Comparison of ENCODE assay signal across 12 cellular contexts in the genomic region with DNA sequence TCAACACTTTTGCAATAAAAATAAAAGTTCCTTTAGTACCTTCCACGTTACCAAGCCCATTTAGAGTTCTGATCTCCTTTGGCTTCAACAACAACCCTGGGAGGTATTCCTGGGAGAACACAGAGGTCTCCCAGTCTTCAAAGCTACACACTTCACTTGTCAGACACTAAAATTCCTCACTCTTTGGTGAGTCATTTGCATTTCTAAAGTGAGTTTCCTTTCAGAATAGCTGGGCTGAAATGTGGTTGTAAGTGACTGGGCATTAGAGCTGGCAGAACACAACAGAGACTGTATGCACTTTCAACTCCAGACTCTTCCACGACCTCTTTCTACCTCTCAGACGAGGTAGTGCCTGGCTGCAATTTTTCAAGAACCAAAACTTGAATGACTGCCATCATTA. TPM values are rescaled to one million over a fixed set of nuclear protein-coding genes. Genes with fewer than 3 reads are reported as not detected.
DNase-seq lines count a peak whose midpoint lies in the region; ATAC-seq and TF ChIP-seq lines count a peak whose summit lies in the region.
"Had no signal": no experiment of that assay in that cellular context is flagged by ENCODE, and none has a peak within 500 bp of the region (broad histone marks: within the 10 kb centered on the region; RNA-seq: fewer than 3 reads in every experiment).

No MANE protein-coding gene starts in this region.

- WGBS in trophoblast cell (ENCODE audit: extremely low coverage, insufficient coverage, insufficient read length), result no CpG with 5 or more reads among the region's 3 CpGs

- H4K91ac ChIP-seq in trophoblast cell (ENCODE audit: low read depth, low read length), result no peak overlapping the region

- H3K4me3 ChIP-seq in GM23338 (peak overlapping the region; percentile 44), fibroblast of villous mesenchyme (ENCODE audit: low read depth, low read length) (no peak overlapping the region), trophoblast cell (ENCODE audit: low read depth, low read length) (no peak overlapping the region)
- H3K4me3 ChIP-seq: K562 had no signal

- H3K4me3 Mint-ChIP-seq in GM23338, result peak overlapping the region; percentile 61
- H3K4me3 Mint-ChIP-seq: stimulated activated naive CD8-positive, alpha-beta T cell treated with anti-CD3 and anti-CD28 coated beads, Interleukin-15, Interleukin-2, amounts not matched to agents 100 ng/mL and 50 ng/mL, for 24 hours had no signal

- peak overlapping the region; percentile 69 for H3K4me2 ChIP-seq in GM23338
- peak overlapping the region; percentile 30 for H3K4me2 ChIP-seq in trophoblast cell (ENCODE audit: low read length)

- H3K14ac ChIP-seq in trophoblast cell (ENCODE audit: low read length), result no peak overlapping the region

- H3K9me3 Mint-ChIP-seq in GM23338, result peaks cover 25% of the 10 kb centered on the region
- H3K9me3 Mint-ChIP-seq: stimulated activated naive CD8-positive, alpha-beta T cell treated with anti-CD3 and anti-CD28 coated beads, Interleukin-15, Interleukin-2, amounts not matched to agents 100 ng/mL and 50 ng/mL, for 24 hours had no signal

- H3K36me3 ChIP-seq in GM23338 (ENCODE audit: insufficient read depth) (no peaks in the 10 kb centered on the region), trophoblast cell (ENCODE audit: control insufficient read depth in 1 of 2, insufficient read depth in 2 of 2, low read length in 2 of 2) (no peaks in the 10 kb centered on the region)

- H2AK5ac ChIP-seq in trophoblast cell (ENCODE audit: low read length), result no peak overlapping the region

- no peak overlapping the region for H2BK120ac ChIP-seq in trophoblast cell (ENCODE audit: insufficient read depth, low read length, poor library complexity)

- H3K4me1 ChIP-seq in GM23338 (ENCODE audit: insufficient read depth), result peaks cover 29% of the 10 kb centered on the region
- H3K4me1 ChIP-seq in trophoblast cell (ENCODE audit: control insufficient read depth in 1 of 2, insufficient read depth in 2 of 2, low read length in 2 of 2), result peaks cover 17 to 18% of the 10 kb centered on the region in 2 experiments

- peak overlapping the region; percentile 99 for H3K27ac Mint-ChIP-seq in GM23338
- H3K27ac Mint-ChIP-seq: stimulated activated naive CD8-positive, alpha-beta T cell treated with anti-CD3 and anti-CD28 coated beads, Interleukin-15, Interleukin-2, amounts not matched to agents 100 ng/mL and 50 ng/mL, for 24 hours had no signal

- H3K79me2 ChIP-seq in GM23338 (replicated peaks; ENCODE audit: insufficient read depth), result no peaks in the 10 kb centered on the region
- no peaks in the 10 kb centered on the region for H3K79me2 ChIP-seq in trophoblast cell (ENCODE audit: control insufficient read depth, insufficient read depth, low read length, poor library complexity)

- peaks cover 2% of the 10 kb centered on the region for H3K79me1 ChIP-seq in trophoblast cell (ENCODE audit: low read length)

- DNase-seq in GM23338 (ENCODE audit: low spot score) (peak; percentile 84), fibroblast of villous mesenchyme (ENCODE audit: low read depth) (peak; percentile 83), trophoblast cell (peak; percentile 7 to 60), NCI-H2227 (lab: John Stamatoyannopoulos, UW; ENCODE audit: unreplicated experiment) (no peak)
- DNase-seq: DMS79 treated with DMSO at 0.1 percent for 48 hours, NCI-H748 treated with DMSO at 0.1 percent for 48 hours had no signal

- no peaks in the 10 kb centered on the region for H3K9me3 ChIP-seq in trophoblast cell (ENCODE audit: insufficient read depth, low read depth, low read length)

- peaks cover 22% of the 10 kb centered on the region for H3K27me3 Mint-ChIP-seq in GM23338 (ENCODE audit: insufficient read depth, low read depth, poor library complexity)

- TF ChIP-seq CTCF in GM23338 (conservative IDR thresholded peaks at IDR 0.05; ENCODE audit: low read depth in 2 of 2) (no peak), fibroblast of villous mesenchyme (IDR thresholded peaks at IDR 0.05; ENCODE audit: insufficient read depth, low read depth, low read length) (no peak)

- H2AFZ ChIP-seq in GM23338, result no peak overlapping the region
- no peak overlapping the region for H2AFZ ChIP-seq in trophoblast cell (ENCODE audit: insufficient read depth, low read length, poor library complexity)

- H4K12ac ChIP-seq in trophoblast cell (ENCODE audit: low read depth, low read length), result no peak overlapping the region

- no peak overlapping the region for H2BK12ac ChIP-seq in trophoblast cell (ENCODE audit: low read length)

- no peak overlapping the region for H4K8ac ChIP-seq in trophoblast cell (ENCODE audit: low read depth, low read length)

- H3K27me3 ChIP-seq in GM23338 (ENCODE audit: insufficient read depth), result no peaks in the 10 kb centered on the region
- H3K27me3 ChIP-seq in trophoblast cell (ENCODE audit: insufficient read depth, low read length), result no peaks in the 10 kb centered on the region

- H3K27ac ChIP-seq in GM23338 (ENCODE audit: low read depth) (peak overlapping the region; percentile 98), trophoblast cell (ENCODE audit: low read depth, low read length) (peak overlapping the region; percentile 53)

- peak; percentile 70 for ATAC-seq in GM23338
- peak; percentile 72 for ATAC-seq in SK-N-SH treated with all-trans-retinoic acid at 6 μM for 48 hours
- ATAC-seq in HG02840 (IDR thresholded peaks at IDR 0.05; ENCODE audit: low FRiP score, unreplicated experiment), result no peak
- no peak for ATAC-seq in HG03039 (IDR thresholded peaks at IDR 0.05; ENCODE audit: unreplicated experiment)
- ATAC-seq in HG03175 (IDR thresholded peaks at IDR 0.05; ENCODE audit: unreplicated experiment), result no peak

- peaks cover 20% of the 10 kb centered on the region for H3K36me3 Mint-ChIP-seq in GM23338 (ENCODE audit: low read depth)

- H4K20me1 ChIP-seq in GM23338 (replicated peaks; ENCODE audit: insufficient read depth), result no peaks in the 10 kb centered on the region

- no peak overlapping the region for H2BK5ac ChIP-seq in trophoblast cell (ENCODE audit: low read depth, low read length, poor library complexity)

- H3K18ac ChIP-seq in trophoblast cell (ENCODE audit: low read length), result no peak overlapping the region

- H3F3A ChIP-seq in GM23338 (replicated peaks; ENCODE audit: low read depth), result no peaks in the 10 kb centered on the region; the same call in 1 of the 2 replicates

- no peak overlapping the region for H3K23ac ChIP-seq in trophoblast cell (ENCODE audit: low read length)

- H3K4me1 Mint-ChIP-seq in GM23338, result peaks cover 39% of the 10 kb centered on the region

- no peak overlapping the region for H3K9ac ChIP-seq in trophoblast cell (ENCODE audit: low read length)

- no peak overlapping the region for H3K4ac ChIP-seq in trophoblast cell (ENCODE audit: low read depth, low read length)

- H3K9me2 ChIP-seq in GM23338 (ENCODE audit: insufficient read depth), result no peaks in the 10 kb centered on the region

TF ChIP-seq in GM23338, 12 proteins besides CTCF, POLR2A, EP300 and RAD21 (continues in another document):
- TF ChIP-seq CREB1 (CRISPR knock-in tag; IDR thresholded peaks at IDR 0.05; ENCODE audit: low read depth) (peak; percentile 56; the same call in 1 of the 2 replicates), NANOG (IDR thresholded peaks at IDR 0.05; ENCODE audit: borderline replicate concordance) (0 out of 2 replicates have a peak, but pooled peaks have one; percentile 37)

TF ChIP-seq in SK-N-SH treated with all-trans-retinoic acid at 6 μM for 48 hours, 23 proteins besides CTCF, POLR2A, EP300 and RAD21 (continues in another document):
- TF ChIP-seq, protein P1, sequence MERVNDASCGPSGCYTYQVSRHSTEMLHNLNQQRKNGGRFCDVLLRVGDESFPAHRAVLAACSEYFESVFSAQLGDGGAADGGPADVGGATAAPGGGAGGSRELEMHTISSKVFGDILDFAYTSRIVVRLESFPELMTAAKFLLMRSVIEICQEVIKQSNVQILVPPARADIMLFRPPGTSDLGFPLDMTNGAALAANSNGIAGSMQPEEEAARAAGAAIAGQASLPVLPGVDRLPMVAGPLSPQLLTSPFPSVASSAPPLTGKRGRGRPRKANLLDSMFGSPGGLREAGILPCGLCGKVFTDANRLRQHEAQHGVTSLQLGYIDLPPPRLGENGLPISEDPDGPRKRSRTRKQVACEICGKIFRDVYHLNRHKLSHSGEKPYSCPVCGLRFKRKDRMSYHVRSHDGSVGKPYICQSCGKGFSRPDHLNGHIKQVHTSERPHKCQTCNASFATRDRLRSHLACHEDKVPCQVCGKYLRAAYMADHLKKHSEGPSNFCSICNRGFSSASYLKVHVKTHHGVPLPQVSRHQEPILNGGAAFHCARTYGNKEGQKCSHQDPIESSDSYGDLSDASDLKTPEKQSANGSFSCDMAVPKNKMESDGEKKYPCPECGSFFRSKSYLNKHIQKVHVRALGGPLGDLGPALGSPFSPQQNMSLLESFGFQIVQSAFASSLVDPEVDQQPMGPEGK (CRISPR knock-in tag; IDR thresholded peaks at IDR 0.05; ENCODE audit: borderline replicate concordance), result no peak
- TF ChIP-seq RARB (CRISPR knock-in tag; IDR thresholded peaks at IDR 0.05) (no peak), ZC3H10 (CRISPR knock-in tag; IDR thresholded peaks at IDR 0.05) (no peak), ZFP3 (CRISPR knock-in tag; IDR thresholded peaks at IDR 0.05) (no peak), ZNF70 (CRISPR knock-in tag; IDR thresholded peaks at IDR 0.05) (no peak), BACH2 (CRISPR knock-in tag; IDR thresholded peaks at IDR 0.05; ENCODE audit: borderline replicate concordance) (no peak), ESRRG (CRISPR knock-in tag; IDR thresholded peaks at IDR 0.05) (no peak), ZNF565 (CRISPR knock-in tag; conservative IDR thresholded peaks at IDR 0.05; ENCODE audit: low read depth) (no peak), ISL1 (CRISPR knock-in tag; IDR thresholded peaks at IDR 0.05) (no peak), OSR1 (CRISPR knock-in tag; IDR thresholded peaks at IDR 0.05) (no peak)

RNA-seq across cellular contexts. Expression of a gene that starts 11.5 kb away (rescaled TPM):
- 27.1 and 32.1 TPM in 2 replicates for total RNA-seq in GM23338 (2014; rRNA removed; shearing (Covaris generic))
- 15.3 and 16.2 TPM in 2 replicates for polyA plus RNA-seq in GM23338 (2016; fragmentation: Nextera tagmentation; extraction: Ambion mirVana)
- total RNA-seq in fibroblast of villous mesenchyme, result 26.3 and 69.9 TPM in 2 replicates
- 13.8 and 14.8 TPM in 2 replicates for polyA plus RNA-seq in trophoblast cell (2013)

RNA-seq across cellular contexts. Expression of a gene that starts 42.5 kb away (rescaled TPM):
- total RNA-seq in GM23338 (2014; rRNA removed; shearing (Covaris generic)), result not detected in 2 replicates
- not detected in 2 replicates for polyA plus RNA-seq in GM23338 (2016; fragmentation: Nextera tagmentation; extraction: Ambion mirVana)
- total RNA-seq in fibroblast of villous mesenchyme, result not detected in 2 replicates
- 0.03 TPM in 1 of 2 replicates, not detected in the other for polyA plus RNA-seq in trophoblast cell (2013)

Comparison
In these comparisons a context has a peak if more than half of its experiments do, and no peak if none do; other contexts are left out.
1. ATAC-seq: peak in GM23338 (single experiment) and SK-N-SH treated with all-trans-retinoic acid at 6 μM for 48 hours (single experiment); none in HG02840 (single experiment), HG03039 (single experiment) and HG03175 (single experiment).